Comparison of ENCODE assay signal across 8 cellular contexts in the genomic region with DNA sequence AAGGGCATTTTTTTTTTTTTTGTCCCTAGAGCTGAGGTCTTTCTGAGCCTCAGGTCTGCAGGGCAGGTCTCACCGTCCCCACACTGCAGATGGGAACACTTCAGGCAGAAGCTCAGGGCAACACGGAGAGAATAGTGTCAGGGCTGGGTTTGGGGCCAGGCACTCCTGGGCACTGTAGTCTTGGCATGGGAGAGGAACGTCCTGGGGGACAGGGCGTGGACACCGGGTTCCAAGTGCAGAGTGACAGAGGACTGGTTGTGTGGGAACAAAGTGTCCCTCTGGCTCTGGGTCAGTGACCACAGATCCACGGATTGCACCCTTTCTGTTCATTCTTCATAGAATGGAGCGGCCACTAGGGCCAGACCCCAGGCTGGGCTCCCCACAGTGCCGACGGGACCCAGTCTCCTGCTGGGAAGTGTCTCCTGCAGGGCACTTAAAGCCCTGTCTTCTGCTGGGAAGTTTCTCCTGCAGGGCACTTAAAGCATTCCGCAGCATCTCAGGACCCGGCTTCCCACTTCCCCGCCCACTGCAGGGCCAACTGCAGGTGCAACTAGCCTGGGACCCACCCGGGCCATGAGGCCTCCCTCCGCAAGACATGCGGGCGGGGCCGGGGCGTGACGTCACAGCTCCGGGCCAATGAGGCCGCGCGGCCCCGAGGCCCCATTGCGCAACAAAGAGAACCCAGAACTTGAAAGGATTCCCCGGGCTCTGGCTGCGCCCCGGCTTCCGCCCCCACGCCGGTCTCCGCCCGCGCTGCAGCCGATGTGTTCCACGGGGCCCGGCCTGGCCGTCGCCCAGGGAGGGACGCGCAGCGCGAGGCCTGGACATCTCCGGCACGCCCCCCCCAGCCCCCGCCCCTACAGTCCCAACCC. TPM values are rescaled to one million over a fixed set of nuclear protein-coding genes. Genes with fewer than 3 reads are reported as not detected.
DNase-seq lines count a peak whose midpoint lies in the region; ATAC-seq and TF ChIP-seq lines count a peak whose summit lies in the region.

No MANE protein-coding gene starts in this region.

- DNase-seq in AG09309 (ENCODE audit: low read depth) (no peak), NB4 (ENCODE audit: low read depth) (peak; percentile 88), breast epithelium (ENCODE audit: low spot score in 2 of 2) (peak; percentile 77 to 82), islet precursor cell (peak; percentile 81)
- peak; percentile 49 to 68 (median 60) for DNase-seq in stimulated activated CD4-positive, alpha-beta T cell treated with anti-CD3 and anti-CD28 coated beads, Interleukin-1b, Interleukin-23, amount 100 ng/mL, for 24 hours (ENCODE audit: low read depth in 4 of 4, low spot score in 1 of 4)

- TF ChIP-seq CTCF in AG09309 (IDR thresholded peaks at IDR 0.05; ENCODE audit: control insufficient read depth, insufficient read depth, low read depth, low read length, missing control alignments) = no peak
- no peak for TF ChIP-seq CTCF in NB4 (IDR thresholded peaks at IDR 0.05; ENCODE audit: low read depth, low read length)
- TF ChIP-seq CTCF in WI38 (IDR thresholded peaks at IDR 0.05; ENCODE audit: low read depth, low read length) = no peak
- TF ChIP-seq CTCF in breast epithelium (IDR thresholded peaks at IDR 0.05) = no peak

- intact Hi-C loops in breast epithelium (cut with DNase I; ENCODE audit: low total_unique reads) = loop anchor here (10.0 kb wide), 2 partner anchors 735 to 1235 kb away; no protein-coding TSS in a partner anchor

- no peaks in the 10 kb centered on the region for H3K27me3 ChIP-seq in breast epithelium

- peak overlapping the region; percentile 21 to 78 for H3K27ac ChIP-seq in breast epithelium

- no peaks in the 10 kb centered on the region for H3K36me3 ChIP-seq in breast epithelium

- H3K9me3 ChIP-seq in breast epithelium = no peaks in the 10 kb centered on the region

- H3K4me1 ChIP-seq in breast epithelium = peaks cover 0 to 5% of the 10 kb centered on the region in 2 donors

- H3K4me3 ChIP-seq in AG09309 (ENCODE audit: control insufficient read depth, low read depth, low read length) = peak overlapping the region; percentile 57
- H3K4me3 ChIP-seq in NB4 (ENCODE audit: low read depth, low read length) = no peak overlapping the region
- peak overlapping the region; percentile 69 for H3K4me3 ChIP-seq in WI38 (ENCODE audit: low read depth, low read length)
- H3K4me3 ChIP-seq in breast epithelium = peak overlapping the region; percentile 64 to 83 (median 64)

- TF ChIP-seq POLR2A in NB4 (IDR thresholded peaks at IDR 0.05; ENCODE audit: extremely low read depth, insufficient read length) (no peak), breast epithelium (IDR thresholded peaks at IDR 0.05) (no peak)

- ATAC-seq in GM19452 (IDR thresholded peaks at IDR 0.05; ENCODE audit: unreplicated experiment) (peak; percentile 60), HG02642 (IDR thresholded peaks at IDR 0.05; ENCODE audit: poor library complexity, unreplicated experiment) (no peak)

RNA-seq across cellular contexts. Expression of a gene that starts 1.2 kb away (rescaled TPM):
- total RNA-seq in breast epithelium = 10 to 100 TPM in 1 of 3 donors, 1 to 10 TPM in 2; 5.4 to 34.6 (median 6.6) TPM

RNA-seq across cellular contexts. Expression of a gene that starts 15.7 kb away (rescaled TPM):
- not detected for total RNA-seq in breast epithelium

RNA-seq across cellular contexts. Expression of a gene that starts 24.0 kb away (rescaled TPM):
- total RNA-seq in breast epithelium = 10 to 100 TPM; 54.0 to 61.6 (median 54.7) TPM

RNA-seq across cellular contexts. Expression of a gene that starts 53.8 kb away (rescaled TPM):
- 10 to 100 TPM in 2 of 3 donors, 1 to 10 TPM in 1; 2.7 to 32.4 (median 29.9) TPM for total RNA-seq in breast epithelium
